In genomic region chr3:128484404-128485282, GRCh38 we compare ENCODE assay signal across 11 cellular contexts. TPM values are rescaled to one million over a fixed set of nuclear protein-coding genes. Genes with fewer than 3 reads are reported as not detected.
A peak's percentile ranks its signal among the peaks of the same experiment; 100 is the strongest.
DNase-seq lines count a peak whose midpoint lies in the region; ATAC-seq, FAIRE-seq and TF ChIP-seq lines count a peak whose summit lies in the region.
"Had no signal": no experiment of that assay in that cellular context is flagged by ENCODE, and none has a peak within 500 bp of the region (broad histone marks: within the 10 kb centered on the region; RNA-seq: fewer than 3 reads in every experiment).

No MANE protein-coding gene starts in this region.

- H3K9me3 ChIP-seq in K562 (replicated peaks; ENCODE audit: control insufficient read depth, insufficient read depth, low read depth, low read length) (no peaks in the 10 kb centered on the region), mesenchymal stem cell (ENCODE audit: control insufficient read depth, low read length) (no peaks in the 10 kb centered on the region), vagina (no peaks in the 10 kb centered on the region)

- H4K20me1 ChIP-seq in K562 (replicated peaks; ENCODE audit: control insufficient read depth, insufficient read depth, low read length), result peaks cover 30% of the 10 kb centered on the region

- no peak; the same call in 1 of the 2 replicates for TF ChIP-seq POLR2A in K562 (conservative IDR thresholded peaks at IDR 0.05)
- peak in 1 of 2 donors; percentile 3 for TF ChIP-seq POLR2A in vagina (IDR thresholded peaks at IDR 0.05)

- no peak for TF ChIP-seq RAD21 in K562 (CRISPR knock-in tag; conservative IDR thresholded peaks at IDR 0.05 in 1 of 2, IDR thresholded peaks at IDR 0.05 in 1 of 2)

- WGBS in K562 (ENCODE audit: insufficient coverage, low coverage, missing lambda C conversion rate), result under 1% methylated on average over 13 of the region's 16 CpGs
- 21% methylated on average over 12 of the region's 16 CpGs for WGBS in mesenchymal stem cell

- in situ Hi-C loops in K562 (cut with MboI), result no loop called here

- peak; percentile 26 for FAIRE-seq in K562 (lab: Jason Lieb, UNC)

- POLR2A ChIA-PET in K562 (lab: Yijun Ruan, JAX), result interaction anchor here (0.6 to 2.8 kb wide), 7 partner anchors 11 to 315 kb away, joined by 3 to 17 read pairs (median 4); no protein-coding TSS in a partner anchor

- peaks cover 96% of the 10 kb centered on the region for H3K79me2 ChIP-seq in K562 (ENCODE audit: control insufficient read depth, insufficient read depth, low read length)

- no TSS peak for BruUV-seq in K562 (replicated peaks; lab: Mats Ljungman, UMichigan)

- CTCF ChIA-PET in K562 (lab: Yijun Ruan, JAX; ENCODE audit: low intra/inter-chr PET ratio), result no interaction called here

- H3K4me1 ChIP-seq in K562 (replicated peaks in 1 of 2; ENCODE audit: control insufficient read depth in 2 of 2, insufficient read depth in 2 of 2, low read length in 2 of 2), result peaks cover 17 to 76% of the 10 kb centered on the region in 2 experiments; a peak in 3 of 5 replicates
- H3K4me1 ChIP-seq in mesenchymal stem cell (ENCODE audit: control insufficient read depth, insufficient read depth, low read depth, low read length), result peaks cover 41% of the 10 kb centered on the region
- peaks cover 72% of the 10 kb centered on the region for H3K4me1 ChIP-seq in vagina

- H3K4me3 ChIP-seq in K562, result peak overlapping the region; percentile 98
- H3K4me3 ChIP-seq in mesenchymal stem cell (ENCODE audit: insufficient read depth in 1 of 2, low read depth in 1 of 2, low read length in 2 of 2), result no peak overlapping the region
- peak overlapping the region; percentile 83 for H3K4me3 ChIP-seq in vagina

- H3K4ac ChIP-seq in mesenchymal stem cell (ENCODE audit: low read depth in 1 of 2, low read length in 2 of 2), result no peak overlapping the region

- H2BK12ac ChIP-seq in mesenchymal stem cell (ENCODE audit: low read length in 2 of 2), result no peak overlapping the region

- no peak for TF ChIP-seq CTCF in K562 (IDR thresholded peaks at IDR 0.05 in 2 of 3, conservative IDR thresholded peaks at IDR 0.05 in 1 of 3; ENCODE audit: insufficient read depth in 2 of 3, low read depth in 1 of 3, low read length in 3 of 3)
- no peak for TF ChIP-seq CTCF in vagina (IDR thresholded peaks at IDR 0.05)

- no peak for TF ChIP-seq EP300 in K562 (IDR thresholded peaks at IDR 0.05; ENCODE audit: low read length)

- no peak overlapping the region for H2AFZ ChIP-seq in K562 (ENCODE audit: low read depth, low read length)
- H2AFZ ChIP-seq in mesenchymal stem cell (ENCODE audit: low read depth, low read length), result no peak overlapping the region

- H2BK120ac ChIP-seq in mesenchymal stem cell (ENCODE audit: low read depth, low read length), result no peak overlapping the region

- no peaks in the 10 kb centered on the region for H3K9me1 ChIP-seq in K562 (ENCODE audit: control insufficient read depth, insufficient read depth, low read length)

- H2BK5ac ChIP-seq in mesenchymal stem cell (ENCODE audit: low read depth, low read length, poor library complexity, severe bottlenecking), result no peak overlapping the region

- intact Hi-C loops in Right ventricle myocardium superior (cut with DNase I), result loop anchor here (10.0 kb wide), 1 partner anchor 90 kb away; no protein-coding TSS in a partner anchor
- intact Hi-C loops in Right ventricle myocardium inferior (cut with DNase I), result loop anchor here (5.0 kb wide), 1 partner anchor 88 kb away; no protein-coding TSS in a partner anchor
- intact Hi-C loops in K562 (cut with micrococcal nuclease), result loop anchor here (5.0 kb wide), 1 partner anchor 63 kb away; no protein-coding TSS in a partner anchor
- intact Hi-C loops in vagina (cut with DNase I), result no loop called here

- peak overlapping the region; percentile 21 for H4K91ac ChIP-seq in mesenchymal stem cell (ENCODE audit: low read length)

- peak overlapping the region in 1 of 2 experiments; percentile 79 for H3K14ac ChIP-seq in mesenchymal stem cell (ENCODE audit: low read length in 2 of 2)

- no peak overlapping the region for H2AK5ac ChIP-seq in mesenchymal stem cell (ENCODE audit: low read length, severe bottlenecking)

- H3K27me3 ChIP-seq in K562 (ENCODE audit: control insufficient read depth in 2 of 2, insufficient read depth in 2 of 2, low read length in 2 of 2) (no peaks in the 10 kb centered on the region), mesenchymal stem cell (ENCODE audit: control insufficient read depth in 1 of 2, insufficient read depth in 1 of 2, low read length in 2 of 2) (peaks cover 96 to 98% of the 10 kb centered on the region in 2 experiments), vagina (no peaks in the 10 kb centered on the region)

- H3K79me1 ChIP-seq in mesenchymal stem cell (replicated peaks; ENCODE audit: low read length, poor library complexity, severe bottlenecking), result no peaks in the 10 kb centered on the region

- H3K18ac ChIP-seq in mesenchymal stem cell (ENCODE audit: low read depth in 1 of 2, low read length in 2 of 2), result peak overlapping the region; percentile 25 to 75

- DNase-seq in Right ventricle myocardium superior (peak; percentile 10), Right ventricle myocardium inferior (ENCODE audit: missing footprints) (no peak), K562 (ENCODE audit: extremely low read depth in 1 of 4, low spot score in 3 of 4) (peak in 1 of 4 experiments; percentile 30), mesenchymal stem cell (no peak), vagina (ENCODE audit: extremely low spot score in 2 of 2) (no peak), NCI-H82 treated with DMSO at 0.1 percent for 48 hours (lab: John Stamatoyannopoulos, UW; ENCODE audit: unreplicated experiment) (no peak), NCI-H2107 (lab: John Stamatoyannopoulos, UW) (no peak), GOT3 (lab: John Stamatoyannopoulos, UW) (no peak)
- DNase-seq: foreskin melanocyte; stimulated activated CD4-positive, alpha-beta T cell treated with anti-CD3 and anti-CD28 coated beads, Interleukin-2, amount 100 ng/mL, for 24 hours; substantia nigra had no signal

- H4K8ac ChIP-seq in mesenchymal stem cell (ENCODE audit: low read length), result no peak overlapping the region

- ATAC-seq in Right ventricle myocardium superior (ENCODE audit: poor library complexity) (no peak), Right ventricle myocardium inferior (no peak), K562 (no peak)

- H3K4me2 ChIP-seq in K562 (ENCODE audit: insufficient read depth, low read length) (peak overlapping the region; percentile 92), mesenchymal stem cell (ENCODE audit: low read length, poor library complexity, severe bottlenecking) (no peak overlapping the region)

- no peak overlapping the region for H3K23ac ChIP-seq in mesenchymal stem cell (ENCODE audit: low read length in 2 of 2)

- H3K27ac ChIP-seq in K562 (ENCODE audit: extremely low read depth, low read depth, low read length) (peak overlapping the region; percentile 98), mesenchymal stem cell (ENCODE audit: low read length, poor library complexity, severe bottlenecking) (no peak overlapping the region), vagina (peak overlapping the region; percentile 95)

- H3K9ac ChIP-seq in K562 (ENCODE audit: insufficient read depth in 1 of 2, low read depth in 2 of 2, low read length in 2 of 2) (peak overlapping the region; percentile 98), mesenchymal stem cell (ENCODE audit: low read length) (no peak overlapping the region)

- H2BK15ac ChIP-seq in mesenchymal stem cell (ENCODE audit: low read depth, poor library complexity, severe bottlenecking), result no peak overlapping the region

- peaks cover 80% of the 10 kb centered on the region for H3K36me3 ChIP-seq in K562 (ENCODE audit: control insufficient read depth, insufficient read depth, low read length)
- H3K36me3 ChIP-seq in mesenchymal stem cell (ENCODE audit: control insufficient read depth in 1 of 2, insufficient read depth in 2 of 2, low read depth in 1 of 2, low read length in 2 of 2), result no peaks in the 10 kb centered on the region
- H3K36me3 ChIP-seq in vagina, result peaks cover 0 to 9% of the 10 kb centered on the region in 2 donors

RNA-seq across cellular contexts. Expression of gene GATA2, which starts 8.4 kb away (rescaled TPM):
- total RNA-seq in Right ventricle myocardium superior (8.3 TPM), Right ventricle myocardium inferior (9.1 TPM), K562 (2014; rRNA removed) (86.9 and 125 TPM in 2 replicates), K562 (2014; rRNA removed; fragmentation: Illumina TruSeq; extraction: Trizol) (32.6 and 32.8 TPM in 2 replicates), K562 (2015; rRNA removed; fragmentation: Illumina TruSeq; extraction: Trizol) (50.8 and 55.3 TPM in 2 replicates), K562 (2021) (215 and 218 TPM in 2 replicates), vagina (50.6 TPM)
- 49.8 and 107 TPM in 2 replicates for total RNA-seq in K562 (2011; cell fraction: chromatin; rRNA removed; ENCODE audit: low replicate concordance)
- total RNA-seq in K562 (2011; cell fraction: nucleolus; rRNA removed), result 84.0 and 88.4 TPM in 2 replicates
- total RNA-seq in K562 (2011; cell fraction: nucleoplasm; rRNA removed), result 50.5 and 57.9 TPM in 2 replicates
- polyA plus RNA-seq in K562 (2011; rRNA removed) (28.9 and 29.6 TPM in 2 replicates), K562 (2014; fragmentation: Illumina TruSeq; extraction: Trizol) (74.6 and 129 TPM in 2 replicates), K562 (2014; fragmentation: Nextera tagmentation; extraction: Ambion mirVana) (10 to 100 TPM in 1 of 2 experiments, 1 to 10 TPM in 1; 8.5 to 11.6 TPM), K562 (2014; rRNA removed) (113 and 118 TPM in 2 replicates)
- 29.6 and 67.6 TPM in 2 replicates for polyA plus RNA-seq in K562 (2011; cell fraction: cytosol; rRNA removed)
- 108 and 210 TPM in 2 replicates for polyA plus RNA-seq in K562 (2011; cell fraction: nucleus; rRNA removed)
- polyA plus RNA-seq in K562 (2012), result 126 and 159 TPM in 2 replicates
- 12.2 and 21.4 TPM in 2 replicates for polyA minus RNA-seq in K562 (2011; rRNA and poly(A)+ RNA removed)
- 57.2 and 76.2 TPM in 2 replicates for polyA minus RNA-seq in K562 (2011; cell fraction: cytosol; rRNA and poly(A)+ RNA removed)
- 42.5 and 50.0 TPM in 2 replicates for polyA minus RNA-seq in K562 (2011; cell fraction: nucleus; rRNA and poly(A)+ RNA removed)
- 2.0 TPM for polyA plus RNA-seq in mesenchymal stem cell (2013, experiment 1 of 2)
- 2.2 TPM for polyA plus RNA-seq in mesenchymal stem cell (2013, experiment 2 of 2)

RNA-seq across cellular contexts. Expression of gene DNAJB8, which starts 18.0 kb away (rescaled TPM):
- total RNA-seq in Right ventricle myocardium superior, result not detected
- not detected for total RNA-seq in Right ventricle myocardium inferior
- not detected in 2 replicates for total RNA-seq in K562 (2011; cell fraction: chromatin; rRNA removed; ENCODE audit: low replicate concordance)
- total RNA-seq in K562 (2011; cell fraction: nucleolus; rRNA removed), result not detected in 2 replicates
- not detected in 2 replicates for total RNA-seq in K562 (2011; cell fraction: nucleoplasm; rRNA removed)
- total RNA-seq in K562 (2014; rRNA removed), result 0.04 TPM in 1 of 2 replicates, not detected in the other
- not detected in 2 replicates for total RNA-seq in K562 (2014; rRNA removed; fragmentation: Illumina TruSeq; extraction: Trizol)
- total RNA-seq in K562 (2015; rRNA removed; fragmentation: Illumina TruSeq; extraction: Trizol), result not detected in 2 replicates
- not detected in 2 replicates for total RNA-seq in K562 (2021)
- polyA plus RNA-seq in K562 (2011; rRNA removed), result not detected in 2 replicates
- not detected in 2 replicates for polyA plus RNA-seq in K562 (2011; cell fraction: cytosol; rRNA removed)
- polyA plus RNA-seq in K562 (2011; cell fraction: nucleus; rRNA removed), result not detected in 2 replicates
- not detected in 2 replicates for polyA plus RNA-seq in K562 (2012)
- polyA plus RNA-seq in K562 (2014; fragmentation: Illumina TruSeq; extraction: Trizol), result not detected in 2 replicates
- polyA plus RNA-seq in K562 (2014; fragmentation: Nextera tagmentation; extraction: Ambion mirVana), result not detected
- not detected in 2 replicates for polyA plus RNA-seq in K562 (2014; rRNA removed)
- polyA minus RNA-seq in K562 (2011; rRNA and poly(A)+ RNA removed), result not detected in 2 replicates
- polyA minus RNA-seq in K562 (2011; cell fraction: cytosol; rRNA and poly(A)+ RNA removed), result not detected in 2 replicates
- not detected in 2 replicates for polyA minus RNA-seq in K562 (2011; cell fraction: nucleus; rRNA and poly(A)+ RNA removed)
- not detected for polyA plus RNA-seq in mesenchymal stem cell (2013, experiment 1 of 2)
- polyA plus RNA-seq in mesenchymal stem cell (2013, experiment 2 of 2), result not detected
- not detected for total RNA-seq in vagina

Comparison
In these comparisons a context has a peak if more than half of its experiments do, and no peak if none do; other contexts are left out.
1. H3K4me3 ChIP-seq: peak in K562 (single experiment) and vagina (2 of 2); none in mesenchymal stem cell (0 of 2).